ENCODE assay signal across 8 cellular contexts in the genomic region with DNA sequence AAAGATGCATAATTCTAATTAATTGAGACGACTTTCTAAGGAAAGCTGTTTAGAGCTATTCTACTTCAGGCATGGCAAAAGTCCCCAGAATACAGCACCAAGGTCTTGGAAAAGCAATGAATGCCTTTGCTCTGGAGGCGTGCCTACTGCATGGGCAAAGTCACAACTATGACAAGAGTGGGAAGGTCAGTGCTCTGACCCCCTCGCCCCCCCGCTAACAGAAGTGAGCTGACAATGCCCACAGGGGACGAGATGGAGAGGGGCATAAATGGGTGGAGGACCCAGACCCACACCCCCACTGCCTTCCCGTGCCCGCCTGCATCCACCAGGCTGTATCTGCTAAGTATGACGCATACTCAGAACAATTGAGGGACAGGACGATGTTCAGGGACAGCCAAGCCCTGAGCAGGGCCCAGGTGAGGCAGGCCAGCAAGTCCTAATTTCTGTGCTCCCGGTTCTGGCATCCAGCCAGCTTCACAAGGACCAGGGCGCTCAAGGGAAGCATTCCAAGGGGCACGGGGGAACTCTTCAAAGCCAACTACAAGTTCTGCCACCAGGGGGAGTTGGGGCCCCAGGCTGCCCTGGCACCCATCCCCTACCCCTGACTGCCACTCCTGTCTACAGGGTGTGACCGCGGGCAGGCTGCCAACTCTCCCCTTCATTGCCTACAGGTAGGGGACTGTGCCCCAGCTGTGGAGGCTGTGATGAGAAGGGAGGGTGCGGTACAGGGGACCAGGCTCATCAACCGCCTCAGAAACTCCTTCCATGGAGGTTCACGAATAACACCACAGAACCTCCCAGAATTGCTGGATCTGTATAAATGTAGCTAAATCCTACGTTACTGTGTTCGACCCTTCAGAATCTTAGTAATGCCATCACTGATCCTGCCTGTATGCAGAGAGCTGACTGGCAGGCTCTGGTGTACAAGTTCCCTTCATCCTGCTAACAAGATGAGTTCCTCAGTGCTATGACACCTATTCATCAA. TPM values are rescaled to one million over a fixed set of nuclear protein-coding genes. Genes with fewer than 3 reads are reported as not detected.
DNase-seq lines count a peak whose midpoint lies in the region; ATAC-seq, FAIRE-seq and TF ChIP-seq lines count a peak whose summit lies in the region.

No MANE protein-coding gene starts in this region.

- H3K4me3 ChIP-seq in GM12875 (ENCODE audit: low read depth, low read length) (no peak overlapping the region), astrocyte of the spinal cord (ENCODE audit: low read depth, low read length) (no peak overlapping the region), kidney (ENCODE audit: low read length in 2 of 2) (no peak overlapping the region)

- H3K27ac ChIP-seq in kidney (ENCODE audit: low read depth in 2 of 2, low read length in 2 of 2): no peak overlapping the region

- H3K9me3 ChIP-seq in kidney (ENCODE audit: control insufficient read depth in 1 of 2, low read length in 2 of 2): no peaks in the 10 kb centered on the region

- ATAC-seq in HG02870 (IDR thresholded peaks at IDR 0.05; ENCODE audit: unreplicated experiment): no peak

- peaks cover 0 to 14% of the 10 kb centered on the region in 2 donors for H3K36me3 ChIP-seq in kidney (ENCODE audit: control insufficient read depth in 1 of 2, insufficient read depth in 2 of 2, low read length in 2 of 2)

- no peak for FAIRE-seq in kidney (lab: Jason Lieb, UNC)

- in situ Hi-C loops in astrocyte of the spinal cord (cut with HindIII; ENCODE audit: low sequenced_read_pairs): no loop called here

- no peaks in the 10 kb centered on the region for H3K4me1 ChIP-seq in kidney (ENCODE audit: control insufficient read depth in 1 of 2, insufficient read depth in 1 of 2, low read depth in 1 of 2, low read length in 2 of 2)

- H3K9ac ChIP-seq in kidney (ENCODE audit: low read length in 2 of 2): no peak overlapping the region

- DNase-seq in NCI-H1694 (lab: John Stamatoyannopoulos, UW) (peak; percentile 24), T1000 (lab: John Stamatoyannopoulos, UW) (peak; percentile 16), astrocyte of the spinal cord (ENCODE audit: low read depth, low spot score) (no peak), kidney (peak; percentile 85), middle frontal gyrus (ENCODE audit: extremely low spot score, low spot score) (no peak)
- peak; percentile 32 to 52 (median 36) for DNase-seq in stimulated activated CD4-positive, alpha-beta T cell treated with anti-CD3 and anti-CD28 coated beads, TNF-alpha, amount 100 ng/mL, for 48 hours (ENCODE audit: low read depth in 3 of 3)

- intact Hi-C loops in kidney (cut with DNase I): no loop called here

- TF ChIP-seq CTCF in GM12875 (IDR thresholded peaks at IDR 0.05; ENCODE audit: borderline replicate concordance, insufficient read depth, low read depth, low read length) (peak; percentile 84), astrocyte of the spinal cord (IDR thresholded peaks at IDR 0.05; ENCODE audit: low read depth, low read length) (peak; percentile 78), kidney (IDR thresholded peaks at IDR 0.05; ENCODE audit: borderline replicate concordance, extremely low read depth, insufficient read depth) (peak; percentile 56)

RNA-seq across cellular contexts. Expression of gene NPRL3, which starts 20.8 kb away (rescaled TPM):
- 37.8 TPM for total RNA-seq in kidney
- 21.3 TPM for polyA plus RNA-seq in kidney (ENCODE audit: insufficient read depth, low read depth, low replicate concordance)

RNA-seq across cellular contexts. Expression of gene HBZ, which starts 34.8 kb away (rescaled TPM):
- not detected for total RNA-seq in kidney
- polyA plus RNA-seq in kidney (ENCODE audit: insufficient read depth, low read depth, low replicate concordance): not detected

RNA-seq across cellular contexts. Expression of gene MPG, which starts 39.6 kb away (rescaled TPM):
- total RNA-seq in kidney: 40.8 TPM
- 54.3 TPM for polyA plus RNA-seq in kidney (ENCODE audit: insufficient read depth, low read depth, low replicate concordance)

RNA-seq across cellular contexts. Expression of gene RHBDF1, which starts 45.2 kb away (rescaled TPM):
- total RNA-seq in kidney: 33.1 TPM
- 12.0 TPM for polyA plus RNA-seq in kidney (ENCODE audit: insufficient read depth, low read depth, low replicate concordance)

RNA-seq across cellular contexts. Expression of gene HBM, which starts 48.1 kb away (rescaled TPM):
- not detected for total RNA-seq in kidney
- not detected for polyA plus RNA-seq in kidney (ENCODE audit: insufficient read depth, low read depth, low replicate concordance)

Comparison
In these comparisons a context has a peak if more than half of its experiments do, and no peak if none do; other contexts are left out.
1. DNase-seq: peak in NCI-H1694 (single experiment), T1000 (single experiment), kidney (single experiment) and stimulated activated CD4-positive, alpha-beta T cell treated with anti-CD3 and anti-CD28 coated beads, TNF-alpha, amount 100 ng/mL, for 48 hours (3 of 3); none in astrocyte of the spinal cord (single experiment) and middle frontal gyrus (single experiment).
2. Peak in every context shown above with its lines, with median percentiles within 50 percentile points of each other: CTCF ChIP-seq.